Comparison of ENCODE assay signal across 8 cellular contexts in the genomic region with DNA sequence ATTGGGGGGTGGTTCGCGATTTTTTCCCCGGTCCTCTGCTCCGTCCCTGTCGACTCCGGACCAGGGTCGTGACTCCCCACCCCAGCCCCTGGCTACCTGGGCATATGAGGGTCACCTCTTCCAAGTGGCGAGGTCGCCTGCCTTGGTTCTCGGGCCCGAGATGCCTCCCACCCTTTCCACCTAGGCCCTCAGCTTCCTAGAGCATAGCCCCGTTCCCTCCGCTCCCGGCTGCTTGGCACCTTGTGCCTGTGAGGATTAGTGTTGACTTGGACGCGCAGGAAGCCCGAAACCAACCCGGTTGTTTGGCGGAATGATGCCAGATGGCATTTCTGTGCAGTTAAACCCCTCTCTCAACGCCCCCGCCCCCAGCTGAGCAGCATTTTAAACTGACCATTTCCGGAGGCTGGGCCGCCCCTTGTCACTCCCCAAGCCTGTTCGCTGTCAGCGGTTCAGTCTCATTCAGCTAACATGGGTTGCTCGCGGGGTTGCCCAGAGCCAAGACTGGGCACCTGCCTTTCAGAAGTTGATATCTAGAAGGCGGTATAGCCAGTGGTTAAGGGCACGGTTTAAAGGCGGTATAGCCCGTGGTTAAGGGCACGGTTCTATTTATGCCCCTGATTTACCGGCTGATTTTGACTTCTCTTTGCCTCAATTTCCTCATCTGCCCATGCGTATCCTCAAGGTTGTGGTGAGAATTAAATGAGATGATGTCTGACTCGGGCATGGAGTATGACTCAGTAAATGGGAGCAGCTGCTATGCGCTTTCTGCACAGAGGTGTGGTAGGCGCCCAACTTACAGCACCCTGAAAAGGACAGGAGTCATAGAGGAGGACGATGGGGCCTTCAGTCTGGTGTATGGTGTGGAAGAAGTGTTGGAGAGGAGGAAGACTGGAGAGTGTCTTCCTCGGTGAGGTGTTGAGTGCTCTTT. TPM values are rescaled to one million over a fixed set of nuclear protein-coding genes. Genes with fewer than 3 reads are reported as not detected.
DNase-seq lines count a peak whose midpoint lies in the region; ATAC-seq and TF ChIP-seq lines count a peak whose summit lies in the region.

No MANE protein-coding gene starts in this region.

- peak overlapping the region; percentile 87 for H3K9ac ChIP-seq in skeletal muscle satellite cell (ENCODE audit: low read depth, low read length)

- peak overlapping the region; percentile 65 to 97 for H3K4me3 ChIP-seq in ascending aorta
- peak overlapping the region; percentile 96 for H3K4me3 ChIP-seq in iPS-11a (ENCODE audit: low read depth, low read length)
- peak overlapping the region; percentile 93 for H3K4me3 ChIP-seq in skeletal muscle satellite cell (ENCODE audit: low read length)

- H3K4me1 ChIP-seq in ascending aorta (peaks cover 4 to 13% of the 10 kb centered on the region in 2 donors), skeletal muscle satellite cell (ENCODE audit: control insufficient read depth, insufficient read depth, low read length) (peaks cover 18% of the 10 kb centered on the region)

- H3K4me2 ChIP-seq in skeletal muscle satellite cell (ENCODE audit: low read length): peak overlapping the region; percentile 90

- H3K9me3 ChIP-seq in ascending aorta (no peaks in the 10 kb centered on the region), skeletal muscle satellite cell (replicated peaks; ENCODE audit: low read length) (no peaks in the 10 kb centered on the region)

- peaks cover under 1 to 13% of the 10 kb centered on the region in 2 donors for H3K36me3 ChIP-seq in ascending aorta
- peaks cover 11% of the 10 kb centered on the region for H3K36me3 ChIP-seq in skeletal muscle satellite cell (ENCODE audit: insufficient read depth, low read length)

- intact Hi-C loops in ascending aorta (cut with DNase I): loop anchor here (5.0 kb wide), 1 partner anchor 332 kb away; a partner anchor contains a TSS

- H3K27me3 ChIP-seq in ascending aorta (no peaks in the 10 kb centered on the region), skeletal muscle satellite cell (ENCODE audit: control insufficient read depth, insufficient read depth, low read length) (peaks cover 4% of the 10 kb centered on the region)

- peak overlapping the region in 1 of 2 donors; percentile 70 for H3K27ac ChIP-seq in ascending aorta

- peak; percentile 5 for ATAC-seq in HG02623 (IDR thresholded peaks at IDR 0.05; ENCODE audit: unreplicated experiment)

- peak; percentile 66 for DNase-seq in activated CD8-positive, alpha-beta memory T cell treated with anti-CD3 and anti-CD28 coated beads for 24 hours
- DNase-seq in activated CD8-positive, alpha-beta memory T cell treated with anti-CD3 and anti-CD28 coated beads, Interleukin-2, amount 50 U/mL, for 4 hours: no peak
- DNase-seq in NCI-H226 (peak; percentile 18), ascending aorta (ENCODE audit: low spot score in 2 of 2) (no peak), GDM1 (lab: John Stamatoyannopoulos, UW) (no peak)

- TF ChIP-seq CTCF in ascending aorta (IDR thresholded peaks at IDR 0.05): no peak

RNA-seq across cellular contexts. Expression of a gene that starts 0.6 kb away (rescaled TPM):
- total RNA-seq in ascending aorta: 55.5 TPM
- 27.6 and 37.6 TPM in 2 replicates for total RNA-seq in skeletal muscle satellite cell (2012; rRNA removed)

Comparison
In these comparisons a context has a peak if more than half of its experiments do, and no peak if none do; other contexts are left out.
1. DNase-seq: peak in activated CD8-positive, alpha-beta memory T cell treated with anti-CD3 and anti-CD28 coated beads for 24 hours (single experiment) and NCI-H226 (single experiment); none in activated CD8-positive, alpha-beta memory T cell treated with anti-CD3 and anti-CD28 coated beads, Interleukin-2, amount 50 U/mL, for 4 hours (single experiment), ascending aorta (0 of 2) and GDM1 (single experiment).
2. Peak in every context shown above with its lines, with median percentiles within 50 percentile points of each other: H3K4me3 ChIP-seq.